29 cellular contexts compared by ENCODE assay signal in genomic region chr1:112341986-112342385, GRCh38. TPM values are rescaled to one million over a fixed set of nuclear protein-coding genes. Genes with fewer than 3 reads are reported as not detected.
"Had no signal": no experiment of that assay in that cellular context is flagged by ENCODE, and none has a peak within 500 bp of the region (broad histone marks: within the 10 kb centered on the region; RNA-seq: fewer than 3 reads in every experiment).

No MANE protein-coding gene starts in this region.

- H3K4me1 ChIP-seq: left lung, prostate gland, testis, thyroid gland, vagina had no signal

- H3K36me3 ChIP-seq: left lung, lower lobe of right lung, ovary, prostate gland, stomach, thyroid gland, transverse colon, upper lobe of left lung, vagina had no signal

- ATAC-seq: left colon; left lung; lower lobe of right lung; naive thymus-derived CD4-positive, alpha-beta T cell; right cardiac atrium; sciatic nerve; stimulated activated naive B cell treated with anti-CD40 and anti-IgM and Interleukin-4, amounts not matched to agents 10 μg/mL and 1 μg/mL and 100 μg/mL, for 72 hours; stimulated activated naive CD8-positive, alpha-beta T cell treated with anti-CD3 and anti-CD28 coated beads, Interleukin-15, Interleukin-2, amounts not matched to agents 100 U/mL and 50 U/mL, for 24 hours had no signal

- H3K9me3 ChIP-seq: left lung, lower lobe of right lung, mucosa of descending colon, ovary, prostate gland, stomach, testis, thyroid gland, transverse colon, upper lobe of left lung, vagina had no signal

- H3K4me3 ChIP-seq: left lung, lower lobe of right lung, mucosa of descending colon, ovary, prostate gland, skin epidermis, stomach, testis, thyroid gland, transverse colon, upper lobe of left lung, vagina had no signal

- DNase-seq: hypothalamus; immature natural killer cell; kidney; left colon; left lung; lower lobe of right lung; mammary epithelial cell; midbrain; mucosa of descending colon; naive thymus-derived CD4-positive, alpha-beta T cell; ovary; posterior cingulate gyrus; retina; right cardiac atrium; stimulated activated CD4-positive, alpha-beta T cell treated with anti-CD3 and anti-CD28 coated beads, Interleukin-12 subunit alpha, Interleukin-12 subunit beta, amount 100 ng/mL, for 4 hours; stimulated activated CD4-positive, alpha-beta T cell treated with anti-CD3 and anti-CD28 coated beads, Interleukin-15, amount 100 ng/mL, for 24 hours; stimulated activated CD4-positive, alpha-beta T cell treated with anti-CD3 and anti-CD28 coated beads, Interleukin-2, amount 100 ng/mL, for 24 hours; stimulated activated CD4-positive, alpha-beta T cell treated with anti-CD3 and anti-CD28 coated beads, Interleukin-4, amount 100 ng/mL, for 1 hour; stimulated activated naive B cell treated with anti-CD40 and anti-IgM and Interleukin-4, amounts not matched to agents 10 μg/mL and 1 μg/mL and 100 μg/mL, for 72 hours; stimulated activated naive CD8-positive, alpha-beta T cell treated with anti-CD3 and anti-CD28 coated beads, Interleukin-15, Interleukin-2, amounts not matched to agents 100 U/mL and 50 U/mL, for 24 hours; stomach; testis; thyroid gland; transverse colon; upper lobe of left lung had no signal

- H3K27ac ChIP-seq: left lung, lower lobe of right lung, ovary, prostate gland, skin epidermis, stomach, testis, thyroid gland, transverse colon, upper lobe of left lung, vagina had no signal

- H3K27me3 ChIP-seq: ovary, testis, thyroid gland, upper lobe of left lung, vagina had no signal

RNA-seq across cellular contexts. Expression of gene CTTNBP2NL, which starts 54.0 kb away (rescaled TPM):
- polyA plus RNA-seq: naive thymus-derived CD4-positive, alpha-beta T cell had no signal
